In the genomic region with DNA sequence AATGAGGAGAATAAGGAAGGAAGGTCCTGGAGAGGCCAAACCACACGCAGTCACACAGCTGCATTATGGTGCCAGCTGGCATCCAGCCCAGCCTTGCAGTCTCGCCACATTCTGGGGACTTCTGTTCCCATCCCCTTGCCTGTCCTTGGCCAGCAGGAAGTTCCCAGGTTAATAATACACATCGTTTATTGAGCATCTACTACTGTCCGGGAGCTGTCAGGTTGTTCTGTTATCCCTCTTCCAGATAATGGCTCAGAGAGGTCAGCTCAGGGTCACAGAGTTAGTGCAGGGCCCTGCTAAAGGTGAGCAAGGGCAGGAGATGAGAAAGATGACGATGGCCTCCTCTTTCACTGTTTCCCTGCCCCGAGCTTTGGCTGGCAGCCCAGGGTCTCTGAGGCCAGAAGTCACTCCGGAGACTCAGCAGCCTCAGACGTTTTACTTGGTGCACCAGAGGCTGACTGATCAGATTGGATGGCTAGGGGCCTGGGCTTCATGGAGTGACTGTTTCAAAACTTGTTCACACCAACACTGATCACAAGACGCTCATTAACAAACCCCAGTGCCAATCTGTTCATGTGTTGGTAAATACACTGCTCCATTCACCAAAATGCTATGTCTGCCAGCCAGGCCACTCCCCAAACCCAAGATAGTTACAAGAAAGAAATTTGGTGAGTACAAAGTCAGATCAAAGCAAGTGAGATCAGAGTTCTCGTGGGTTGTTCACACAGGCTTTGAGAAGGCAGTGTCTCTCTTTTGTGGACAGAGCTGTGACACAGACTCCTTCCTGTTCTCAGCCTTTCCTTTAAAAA, we compare ENCODE assay signal across 8 cellular contexts.
DNase-seq lines count a peak whose midpoint lies in the region; ATAC-seq and TF ChIP-seq lines count a peak whose summit lies in the region.

No MANE protein-coding gene starts in this region.

- CTCF ChIA-PET in activated CD4-positive, alpha-beta memory T cell treated with anti-CD3 and anti-CD28 coated beads, Interleukin-2, amount 10 ng/mL, durations not matched to agents 7 days and 5 days (lab: Charles Lee), result interaction anchor here (0.6 to 6.1 kb wide), 4 partner anchors 8 to 137 kb away, joined by 3 to 52 read pairs (median 4); a partner anchor contains a TSS

- H3K36me3 Mint-ChIP-seq in activated CD4-positive, alpha-beta memory T cell treated with anti-CD3 and anti-CD28 coated beads, Interleukin-2, amount 10 ng/mL, durations not matched to agents 7 days and 5 days (ENCODE audit: low read depth), result no peaks in the 10 kb centered on the region

- H3K4me2 ChIP-seq in BLaER1, result peak overlapping the region; percentile 39

- H3K36me3 ChIP-seq in BLaER1, result no peaks in the 10 kb centered on the region
- peaks cover 0 to 7% (median 0%) of the 10 kb centered on the region in 4 donors for H3K36me3 ChIP-seq in stomach
- no peaks in the 10 kb centered on the region for H3K36me3 ChIP-seq in uterus

- no peak overlapping the region for H3K9ac ChIP-seq in BLaER1

- POLR2A ChIA-PET in activated CD4-positive, alpha-beta memory T cell treated with anti-CD3 and anti-CD28 coated beads, Interleukin-2, amount 10 ng/mL, durations not matched to agents 7 days and 5 days (lab: Charles Lee), result interaction anchor here (0.9 kb wide), 1 partner anchor 11 kb away, joined by 3 read pairs; no protein-coding TSS in a partner anchor

- TF ChIP-seq EP300 in Ishikawa (IDR thresholded peaks at IDR 0.05; ENCODE audit: borderline replicate concordance), result peak; percentile 75; the same call in 1 of the 2 replicates
- no peak for TF ChIP-seq EP300 in stomach (IDR thresholded peaks at IDR 0.05)

- intact Hi-C loops in stomach (cut with DNase I; ENCODE audit: low total_unique reads) (no loop called here), uterus (cut with DNase I; ENCODE audit: low total_unique reads) (no loop called here)

- no peak for TF ChIP-seq POLR2A in stomach (IDR thresholded peaks at IDR 0.05)
- no peak for TF ChIP-seq POLR2A in uterus (IDR thresholded peaks at IDR 0.05)

- H3K27ac ChIP-seq in BLaER1, result no peak overlapping the region
- H3K27ac ChIP-seq in stomach, result peak overlapping the region; percentile 58 to 85 (median 79)
- H3K27ac ChIP-seq in uterus, result no peak overlapping the region

- no peak for DNase-seq in activated CD4-positive, alpha-beta memory T cell treated with anti-CD3 and anti-CD28 coated beads, Interleukin-2, amount 10 ng/mL, durations not matched to agents 7 days and 5 days
- peak; percentile 80 for DNase-seq in foreskin melanocyte
- peak; percentile 82 for DNase-seq in stomach
- no peak for DNase-seq in uterus
- DNase-seq in NCI-H1436 treated with DMSO at 0.1 percent for 48 hours (lab: John Stamatoyannopoulos, UW), result no peak

- peak overlapping the region; percentile 41 for H3K27ac Mint-ChIP-seq in activated CD4-positive, alpha-beta memory T cell treated with anti-CD3 and anti-CD28 coated beads, Interleukin-2, amount 10 ng/mL, durations not matched to agents 7 days and 5 days

- H3K4me3 Mint-ChIP-seq in activated CD4-positive, alpha-beta memory T cell treated with anti-CD3 and anti-CD28 coated beads, Interleukin-2, amount 10 ng/mL, durations not matched to agents 7 days and 5 days, result no peak overlapping the region

- no peaks in the 10 kb centered on the region for H3K27me3 Mint-ChIP-seq in activated CD4-positive, alpha-beta memory T cell treated with anti-CD3 and anti-CD28 coated beads, Interleukin-2, amount 10 ng/mL, durations not matched to agents 7 days and 5 days

- peaks cover 8% of the 10 kb centered on the region for H3K4me1 Mint-ChIP-seq in activated CD4-positive, alpha-beta memory T cell treated with anti-CD3 and anti-CD28 coated beads, Interleukin-2, amount 10 ng/mL, durations not matched to agents 7 days and 5 days

- H3K4me3 ChIP-seq in BLaER1 (no peak overlapping the region), stomach (no peak overlapping the region), uterus (no peak overlapping the region)

- no peaks in the 10 kb centered on the region for H3K27me3 ChIP-seq in BLaER1
- peaks cover 0 to 4% (median 0%) of the 10 kb centered on the region in 3 donors for H3K27me3 ChIP-seq in stomach
- no peaks in the 10 kb centered on the region for H3K27me3 ChIP-seq in uterus

- TF ChIP-seq CTCF in stomach (IDR thresholded peaks at IDR 0.05) (no peak), uterus (IDR thresholded peaks at IDR 0.05) (no peak)

- WGBS in stomach, 5 donors, result 8 to 25% (median 17%) methylated on average over 10 of the region's 10 CpGs

- no peak for ATAC-seq in HG03565 (IDR thresholded peaks at IDR 0.05; ENCODE audit: unreplicated experiment)

- H3K9me3 ChIP-seq in BLaER1 (no peaks in the 10 kb centered on the region), stomach (no peaks in the 10 kb centered on the region), uterus (no peaks in the 10 kb centered on the region)

- no peaks in the 10 kb centered on the region for H4K20me1 ChIP-seq in BLaER1

- TF ChIP-seq RAD21 in Ishikawa (IDR thresholded peaks at IDR 0.05; ENCODE audit: low read depth), result peak; percentile 7; the same call in 1 of the 2 replicates

- H3K4me1 ChIP-seq in BLaER1 (peaks cover 17% of the 10 kb centered on the region), stomach (peaks cover 36 to 54% (median 45%) of the 10 kb centered on the region in 4 donors), uterus (no peaks in the 10 kb centered on the region)

- no peaks in the 10 kb centered on the region for H3K9me3 Mint-ChIP-seq in activated CD4-positive, alpha-beta memory T cell treated with anti-CD3 and anti-CD28 coated beads, Interleukin-2, amount 10 ng/mL, durations not matched to agents 7 days and 5 days

TF ChIP-seq in Ishikawa, 13 proteins besides CTCF, POLR2A, EP300 and RAD21:
- TF ChIP-seq ZBTB7A (IDR thresholded peaks at IDR 0.05; ENCODE audit: low read depth), result no peak
- no peak for TF ChIP-seq CREB1 (IDR thresholded peaks at IDR 0.05; ENCODE audit: low read depth)
- TF ChIP-seq TEAD4 (IDR thresholded peaks at IDR 0.05), result peak; percentile 77
- TF ChIP-seq EGR1 (IDR thresholded peaks at IDR 0.05), result no peak
- TF ChIP-seq CEBPB (IDR thresholded peaks at IDR 0.05), result no peak
- no peak for TF ChIP-seq FOXM1 (IDR thresholded peaks at IDR 0.05; ENCODE audit: borderline replicate concordance, low read depth)
- peak; percentile 84 for TF ChIP-seq TCF12 (IDR thresholded peaks at IDR 0.05; ENCODE audit: low read depth)
- peak; percentile 99 for TF ChIP-seq NFIC (IDR thresholded peaks at IDR 0.05)
- TF ChIP-seq, protein P1, sequence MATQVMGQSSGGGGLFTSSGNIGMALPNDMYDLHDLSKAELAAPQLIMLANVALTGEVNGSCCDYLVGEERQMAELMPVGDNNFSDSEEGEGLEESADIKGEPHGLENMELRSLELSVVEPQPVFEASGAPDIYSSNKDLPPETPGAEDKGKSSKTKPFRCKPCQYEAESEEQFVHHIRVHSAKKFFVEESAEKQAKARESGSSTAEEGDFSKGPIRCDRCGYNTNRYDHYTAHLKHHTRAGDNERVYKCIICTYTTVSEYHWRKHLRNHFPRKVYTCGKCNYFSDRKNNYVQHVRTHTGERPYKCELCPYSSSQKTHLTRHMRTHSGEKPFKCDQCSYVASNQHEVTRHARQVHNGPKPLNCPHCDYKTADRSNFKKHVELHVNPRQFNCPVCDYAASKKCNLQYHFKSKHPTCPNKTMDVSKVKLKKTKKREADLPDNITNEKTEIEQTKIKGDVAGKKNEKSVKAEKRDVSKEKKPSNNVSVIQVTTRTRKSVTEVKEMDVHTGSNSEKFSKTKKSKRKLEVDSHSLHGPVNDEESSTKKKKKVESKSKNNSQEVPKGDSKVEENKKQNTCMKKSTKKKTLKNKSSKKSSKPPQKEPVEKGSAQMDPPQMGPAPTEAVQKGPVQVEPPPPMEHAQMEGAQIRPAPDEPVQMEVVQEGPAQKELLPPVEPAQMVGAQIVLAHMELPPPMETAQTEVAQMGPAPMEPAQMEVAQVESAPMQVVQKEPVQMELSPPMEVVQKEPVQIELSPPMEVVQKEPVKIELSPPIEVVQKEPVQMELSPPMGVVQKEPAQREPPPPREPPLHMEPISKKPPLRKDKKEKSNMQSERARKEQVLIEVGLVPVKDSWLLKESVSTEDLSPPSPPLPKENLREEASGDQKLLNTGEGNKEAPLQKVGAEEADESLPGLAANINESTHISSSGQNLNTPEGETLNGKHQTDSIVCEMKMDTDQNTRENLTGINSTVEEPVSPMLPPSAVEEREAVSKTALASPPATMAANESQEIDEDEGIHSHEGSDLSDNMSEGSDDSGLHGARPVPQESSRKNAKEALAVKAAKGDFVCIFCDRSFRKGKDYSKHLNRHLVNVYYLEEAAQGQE (IDR thresholded peaks at IDR 0.05; ENCODE audit: low read depth), result no peak
- TF ChIP-seq, protein P2, sequence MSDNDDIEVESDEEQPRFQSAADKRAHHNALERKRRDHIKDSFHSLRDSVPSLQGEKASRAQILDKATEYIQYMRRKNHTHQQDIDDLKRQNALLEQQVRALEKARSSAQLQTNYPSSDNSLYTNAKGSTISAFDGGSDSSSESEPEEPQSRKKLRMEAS (IDR thresholded peaks at IDR 0.05), result peak; percentile 74

Comparison
In these comparisons a context has a peak if more than half of its experiments do, and no peak if none do; other contexts are left out.
1. H3K27ac ChIP-seq: peak in stomach (5 of 5); none in BLaER1 (single experiment) and uterus (0 of 2).
2. DNase-seq: peak in foreskin melanocyte (single experiment) and stomach (single experiment); none in activated CD4-positive, alpha-beta memory T cell treated with anti-CD3 and anti-CD28 coated beads, Interleukin-2, amount 10 ng/mL, durations not matched to agents 7 days and 5 days (single experiment), uterus (0 of 2) and NCI-H1436 treated with DMSO at 0.1 percent for 48 hours (single experiment).